In genomic region chr17:69606142-69606800, GRCh38 we compare ENCODE assay signal across 19 cellular contexts.
DNase-seq lines count a peak whose midpoint lies in the region; ATAC-seq, FAIRE-seq and TF ChIP-seq lines count a peak whose summit lies in the region.
"Had no signal": no experiment of that assay in that cellular context is flagged by ENCODE, and none has a peak within 500 bp of the region (broad histone marks: within the 10 kb centered on the region; RNA-seq: fewer than 3 reads in every experiment).

No MANE protein-coding gene starts in this region.

- no peak overlapping the region for H4K8ac ChIP-seq in neuronal stem cell (ENCODE audit: low read depth, low read length)

- H3K18ac ChIP-seq in neuronal stem cell (ENCODE audit: low read length) = no peak overlapping the region

- no peak overlapping the region for H2BK5ac ChIP-seq in neuronal stem cell (ENCODE audit: low read length)

- H2BK120ac ChIP-seq in neuronal stem cell (ENCODE audit: low read depth, low read length) = no peak overlapping the region

- H3K79me2 ChIP-seq in DOHH2 (ENCODE audit: control insufficient read depth, low read length) (no peaks in the 10 kb centered on the region), astrocyte (ENCODE audit: insufficient read depth, low read length) (no peaks in the 10 kb centered on the region)

- no peak overlapping the region for H3K4ac ChIP-seq in neuronal stem cell (ENCODE audit: low read length)

- H3K9ac ChIP-seq in astrocyte (ENCODE audit: low read length) (no peak overlapping the region), neuronal stem cell (ENCODE audit: low read depth, low read length, poor library complexity) (no peak overlapping the region)

- peaks cover 3% of the 10 kb centered on the region; the same call in 1 of the 2 replicates for H3K9me3 Mint-ChIP-seq in HFFc6
- H3K9me3 Mint-ChIP-seq in astrocyte (ENCODE audit: unreplicated experiment) = no peaks in the 10 kb centered on the region
- H3K9me3 Mint-ChIP-seq: activated naive CD4-positive, alpha-beta T cell treated with anti-CD3 and anti-CD28 coated beads, Interleukin-2, amount 10 ng/mL, durations not matched to agents 7 days and 5 days; naive B cell had no signal

- peak overlapping the region; percentile 60 for H2AK5ac ChIP-seq in neuronal stem cell (ENCODE audit: low read depth, low read length)

- no peaks in the 10 kb centered on the region; the same call in 1 of the 2 replicates for H3K27me3 Mint-ChIP-seq in HFFc6 (ENCODE audit: insufficient read depth)
- H3K27me3 Mint-ChIP-seq in astrocyte (ENCODE audit: low read depth, unreplicated experiment) = no peaks in the 10 kb centered on the region
- H3K27me3 Mint-ChIP-seq: activated naive CD4-positive, alpha-beta T cell treated with anti-CD3 and anti-CD28 coated beads, Interleukin-2, amount 10 ng/mL, durations not matched to agents 7 days and 5 days had no signal

- no peaks in the 10 kb centered on the region for H3K9me2 ChIP-seq in DOHH2 (replicated peaks; ENCODE audit: control insufficient read depth, low read length)

- no peaks in the 10 kb centered on the region for H3K79me1 ChIP-seq in neuronal stem cell (ENCODE audit: low read depth, low read length)

- H3K9me3 ChIP-seq in DOHH2 (ENCODE audit: control insufficient read depth, insufficient read depth, low read length) = no peaks in the 10 kb centered on the region
- no peaks in the 10 kb centered on the region for H3K9me3 ChIP-seq in astrocyte (ENCODE audit: insufficient read depth, low read depth, low read length)
- peaks cover 0 to under 1% of the 10 kb centered on the region in 2 donors for H3K9me3 ChIP-seq in neuronal stem cell (replicated peaks in 1 of 2; ENCODE audit: control insufficient read depth in 2 of 2, insufficient read depth in 1 of 2, low read depth in 1 of 2, low read length in 2 of 2)
- H3K9me3 ChIP-seq: ascending aorta, prostate gland, stomach, transverse colon had no signal

- H3K4me1 Mint-ChIP-seq in HFFc6 (ENCODE audit: low read depth) (peaks cover 72% of the 10 kb centered on the region), astrocyte (ENCODE audit: low read depth, unreplicated experiment) (peaks cover 46% of the 10 kb centered on the region)

- TF ChIP-seq CTCF in DOHH2 (IDR thresholded peaks at IDR 0.05; ENCODE audit: low read depth, low read length, poor library complexity, severe bottlenecking) = no peak
- TF ChIP-seq CTCF in HFFc6 (IDR thresholded peaks at IDR 0.05) = no peak
- no peak for TF ChIP-seq CTCF in astrocyte (IDR thresholded peaks at IDR 0.05; ENCODE audit: insufficient read depth, low read depth, low read length)

- H3K23ac ChIP-seq in neuronal stem cell (ENCODE audit: low read depth, low read length, poor library complexity) = no peak overlapping the region

- peaks cover 68% of the 10 kb centered on the region for H3K4me1 ChIP-seq in DOHH2 (ENCODE audit: control insufficient read depth, low read length)
- peaks cover 33% of the 10 kb centered on the region for H3K4me1 ChIP-seq in astrocyte (ENCODE audit: insufficient read depth, low read length)
- H3K4me1 ChIP-seq in neuronal stem cell (ENCODE audit: control insufficient read depth in 2 of 2, insufficient read depth in 1 of 2, low read depth in 1 of 2, low read length in 2 of 2) = peaks cover 5 to 7% of the 10 kb centered on the region in 2 donors
- H3K4me1 ChIP-seq: prostate gland had no signal

- H3K36me3 Mint-ChIP-seq in HFFc6 (ENCODE audit: low read depth) = peaks cover 12% of the 10 kb centered on the region; the same call in 1 of the 2 replicates
- no peaks in the 10 kb centered on the region for H3K36me3 Mint-ChIP-seq in astrocyte (ENCODE audit: low read depth, unreplicated experiment)
- H3K36me3 Mint-ChIP-seq: activated naive CD4-positive, alpha-beta T cell treated with anti-CD3 and anti-CD28 coated beads, Interleukin-2, amount 10 ng/mL, durations not matched to agents 7 days and 5 days; naive B cell had no signal

- H3K4me3 Mint-ChIP-seq in HFFc6 = no peak overlapping the region
- H3K4me3 Mint-ChIP-seq in astrocyte (ENCODE audit: unreplicated experiment) = no peak overlapping the region
- H3K4me3 Mint-ChIP-seq: activated naive CD4-positive, alpha-beta T cell treated with anti-CD3 and anti-CD28 coated beads, Interleukin-2, amount 10 ng/mL, durations not matched to agents 7 days and 5 days; naive B cell; T-helper 1 cell treated with Interleukin-12 subunit alpha and Interleukin-12 subunit beta and Interleukin-4 antibody, amounts not matched to agents 30 μg/mL and 1 μg/mL, for 36 hours had no signal

- H3K27ac ChIP-seq in DOHH2 (ENCODE audit: low read depth, low read length) (peak overlapping the region; percentile 60), astrocyte (ENCODE audit: low read depth, low read length) (peak overlapping the region; percentile 93), neuronal stem cell (replicated peaks; ENCODE audit: low read length) (no peak overlapping the region)
- H3K27ac ChIP-seq: PC-9, prostate gland had no signal

- H3K4me3 ChIP-seq in DOHH2 (ENCODE audit: low read length) = 0 out of 2 replicates have a peak overlapping the region, but pooled peaks have one; percentile 23
- no peak overlapping the region for H3K4me3 ChIP-seq in astrocyte (ENCODE audit: insufficient read depth, low read depth, low read length)
- no peak overlapping the region for H3K4me3 ChIP-seq in neuronal stem cell (ENCODE audit: low read length in 2 of 2)
- H3K4me3 ChIP-seq: ascending aorta, K562, PC-9, prostate gland, stomach, transverse colon had no signal

- H3K36me3 ChIP-seq in DOHH2 (ENCODE audit: control insufficient read depth, low read length) (no peaks in the 10 kb centered on the region), astrocyte (ENCODE audit: insufficient read depth, low read length) (no peaks in the 10 kb centered on the region), neuronal stem cell (replicated peaks in 1 of 2; ENCODE audit: control insufficient read depth in 2 of 2, insufficient read depth in 2 of 2, low read length in 2 of 2) (no peaks in the 10 kb centered on the region)
- H3K36me3 ChIP-seq: ascending aorta, prostate gland, stomach, transverse colon had no signal

- no peak overlapping the region for H3K14ac ChIP-seq in neuronal stem cell (ENCODE audit: low read length)

- no peaks in the 10 kb centered on the region for H3F3A ChIP-seq in DOHH2 (ENCODE audit: control insufficient read depth, insufficient read depth)

- no peak overlapping the region for H4K91ac ChIP-seq in neuronal stem cell (ENCODE audit: low read depth, low read length, poor library complexity)

- H3K4me2 ChIP-seq in DOHH2 (ENCODE audit: low read length) (peak overlapping the region; percentile 52), astrocyte (ENCODE audit: low read length) (no peak overlapping the region), neuronal stem cell (ENCODE audit: insufficient read depth, low read length, poor library complexity, severe bottlenecking) (no peak overlapping the region)
- H3K4me2 ChIP-seq: PC-9 had no signal

- H4K20me1 ChIP-seq in DOHH2 (ENCODE audit: control insufficient read depth, insufficient read depth, low read depth, low read length) (no peaks in the 10 kb centered on the region), astrocyte (ENCODE audit: insufficient read depth, low read length) (no peaks in the 10 kb centered on the region)

- DNase-seq in HFFc6 (no peak), astrocyte (ENCODE audit: low read depth) (no peak), neuronal stem cell (ENCODE audit: low spot score) (no peak), RCC 7860 (ENCODE audit: low spot score) (no peak), AG20443 (ENCODE audit: low spot score) (no peak)
- DNase-seq: activated CD4-positive, alpha-beta T cell treated with anti-CD3 and anti-CD28 coated beads, Interleukin-2, amount 50 U/mL, for 4 hours; effector CD4-positive, alpha-beta T cell had no signal

- ATAC-seq in GM21515 (IDR thresholded peaks at IDR 0.05; ENCODE audit: unreplicated experiment) = no peak

- no CpG with 5 or more reads among the region's 5 CpGs for WGBS in neuronal stem cell (ENCODE audit: extremely low coverage in 2 of 2, insufficient read length in 2 of 2, insufficient replicate concordance in 1 of 2), 2 donors

- H3K27ac Mint-ChIP-seq in HFFc6 (peak overlapping the region; percentile 97), astrocyte (ENCODE audit: unreplicated experiment) (peak overlapping the region; percentile 98)
- H3K27ac Mint-ChIP-seq: activated naive CD4-positive, alpha-beta T cell treated with anti-CD3 and anti-CD28 coated beads, Interleukin-2, amount 10 ng/mL, durations not matched to agents 7 days and 5 days had no signal

- H3K27me3 ChIP-seq in DOHH2 (ENCODE audit: control insufficient read depth, low read length) (no peaks in the 10 kb centered on the region), astrocyte (ENCODE audit: insufficient read depth, low read length) (no peaks in the 10 kb centered on the region), neuronal stem cell (ENCODE audit: control insufficient read depth in 3 of 3, insufficient read depth in 3 of 3, low read depth in 1 of 3, low read length in 3 of 3) (no peaks in the 10 kb centered on the region)
- H3K27me3 ChIP-seq: ascending aorta, stomach, transverse colon had no signal

- no peak overlapping the region for H2BK12ac ChIP-seq in neuronal stem cell (ENCODE audit: low read length)

- H2AFZ ChIP-seq in astrocyte (ENCODE audit: low read depth, low read length) (no peak overlapping the region), neuronal stem cell (ENCODE audit: low read length) (peak overlapping the region; percentile 72)
- H2AFZ ChIP-seq: PC-9 had no signal

- no peak overlapping the region for H2BK15ac ChIP-seq in neuronal stem cell (ENCODE audit: low read length)

- FAIRE-seq in astrocyte (lab: Jason Lieb, UNC) = no peak
- FAIRE-seq in RCC 7860 (lab: Jason Lieb, UNC) = no peak
- FAIRE-seq: K562, small intestine had no signal
